8 cellular contexts compared by ENCODE assay signal in genomic region chr6:153129873-153130514, GRCh38. TPM values are rescaled to one million over a fixed set of nuclear protein-coding genes. Genes with fewer than 3 reads are reported as not detected.
A peak's percentile ranks its signal among the peaks of the same experiment; 100 is the strongest.
DNase-seq lines count a peak whose midpoint lies in the region; ATAC-seq and TF ChIP-seq lines count a peak whose summit lies in the region.

No MANE protein-coding gene starts in this region.

- H3K4me1 ChIP-seq in cardiac muscle cell (ENCODE audit: low read depth) (no peaks in the 10 kb centered on the region), gastroesophageal sphincter (peaks cover 0 to 25% (median 12%) of the 10 kb centered on the region in 3 donors), trophoblast cell (ENCODE audit: control insufficient read depth in 1 of 2, insufficient read depth in 2 of 2, low read length in 2 of 2) (peaks cover 9% of the 10 kb centered on the region in 2 experiments)

- H4K91ac ChIP-seq in trophoblast cell (ENCODE audit: low read depth, low read length), result no peak overlapping the region

- intact Hi-C loops in cardiac septum (cut with DNase I), result no loop called here

- no peak overlapping the region for H3K9ac ChIP-seq in trophoblast cell (ENCODE audit: low read length)

- no peak overlapping the region for H4K8ac ChIP-seq in trophoblast cell (ENCODE audit: low read depth, low read length)

- H3K4ac ChIP-seq in trophoblast cell (ENCODE audit: low read depth, low read length), result no peak overlapping the region

- peak; percentile 27 to 33 for DNase-seq in cardiac muscle cell (ENCODE audit: low read depth in 1 of 2, low spot score in 1 of 2)
- no peak for DNase-seq in cardiac septum (ENCODE audit: low spot score)
- DNase-seq in trophoblast cell, result no peak
- no peak for DNase-seq in NCI-H2171 (lab: John Stamatoyannopoulos, UW)

- no peak overlapping the region for H3K27ac ChIP-seq in cardiac muscle cell
- peak overlapping the region in 1 of 4 donors; percentile 81 for H3K27ac ChIP-seq in gastroesophageal sphincter
- H3K27ac ChIP-seq in trophoblast cell (ENCODE audit: low read depth, low read length), result no peak overlapping the region

- H3K23ac ChIP-seq in trophoblast cell (ENCODE audit: low read length), result no peak overlapping the region

- peak overlapping the region; percentile 100 for H3K4me2 ChIP-seq in trophoblast cell (ENCODE audit: low read length)

- no peak overlapping the region for H2AFZ ChIP-seq in trophoblast cell (ENCODE audit: insufficient read depth, low read length, poor library complexity)

- TF ChIP-seq EP300 in gastroesophageal sphincter (IDR thresholded peaks at IDR 0.05), result no peak

- H2AK5ac ChIP-seq in trophoblast cell (ENCODE audit: low read length), result no peak overlapping the region

- peak overlapping the region; percentile 92 for H3K4me3 ChIP-seq in cardiac muscle cell
- H3K4me3 ChIP-seq in WI38 (ENCODE audit: low read depth, low read length), result peak overlapping the region; percentile 72
- H3K4me3 ChIP-seq in gastroesophageal sphincter, result peak overlapping the region; percentile 45 to 67
- H3K4me3 ChIP-seq in trophoblast cell (ENCODE audit: low read depth, low read length), result peak overlapping the region; percentile 77

- TF ChIP-seq POLR2A in gastroesophageal sphincter (IDR thresholded peaks at IDR 0.05), result no peak

- no peak overlapping the region for H2BK120ac ChIP-seq in trophoblast cell (ENCODE audit: insufficient read depth, low read length, poor library complexity)

- no peak for ATAC-seq in gastroesophageal sphincter
- no peak for ATAC-seq in GM21717 (IDR thresholded peaks at IDR 0.05; ENCODE audit: unreplicated experiment)
- no peak for ATAC-seq in GM21390 (IDR thresholded peaks at IDR 0.05; ENCODE audit: unreplicated experiment)

- no peaks in the 10 kb centered on the region for H3K79me1 ChIP-seq in trophoblast cell (ENCODE audit: low read length)

- H3K79me2 ChIP-seq in trophoblast cell (ENCODE audit: control insufficient read depth, insufficient read depth, low read length, poor library complexity), result no peaks in the 10 kb centered on the region

- H3K14ac ChIP-seq in trophoblast cell (ENCODE audit: low read length), result no peak overlapping the region

- H3K36me3 ChIP-seq in cardiac muscle cell, result no peaks in the 10 kb centered on the region
- no peaks in the 10 kb centered on the region for H3K36me3 ChIP-seq in gastroesophageal sphincter
- no peaks in the 10 kb centered on the region for H3K36me3 ChIP-seq in trophoblast cell (ENCODE audit: control insufficient read depth in 1 of 2, insufficient read depth in 2 of 2, low read length in 2 of 2)

- H2BK12ac ChIP-seq in trophoblast cell (ENCODE audit: low read length), result no peak overlapping the region

- 0 to 2% methylated on average over 5 to 31 of the region's 53 CpGs for WGBS in gastroesophageal sphincter (ENCODE audit: low coverage in 1 of 2), 2 donors
- no CpG with 5 or more reads among the region's 53 CpGs for WGBS in trophoblast cell (ENCODE audit: extremely low coverage, insufficient coverage, insufficient read length)

- H3K27me3 ChIP-seq in cardiac muscle cell, result peaks cover 25% of the 10 kb centered on the region
- H3K27me3 ChIP-seq in gastroesophageal sphincter, result peaks cover 43% of the 10 kb centered on the region
- peaks cover 16% of the 10 kb centered on the region for H3K27me3 ChIP-seq in trophoblast cell (ENCODE audit: insufficient read depth, low read length)

- TF ChIP-seq CTCF in cardiac muscle cell (IDR thresholded peaks at IDR 0.05; ENCODE audit: low read depth, low read length), result no peak
- TF ChIP-seq CTCF in WI38 (IDR thresholded peaks at IDR 0.05; ENCODE audit: low read depth, low read length), result no peak
- no peak for TF ChIP-seq CTCF in gastroesophageal sphincter (IDR thresholded peaks at IDR 0.05)

- no peak overlapping the region for H4K12ac ChIP-seq in trophoblast cell (ENCODE audit: low read depth, low read length)

- no peak overlapping the region for H3K18ac ChIP-seq in trophoblast cell (ENCODE audit: low read length)

- H3K9me3 ChIP-seq in cardiac muscle cell (ENCODE audit: low read depth) (no peaks in the 10 kb centered on the region), gastroesophageal sphincter (no peaks in the 10 kb centered on the region), trophoblast cell (ENCODE audit: insufficient read depth, low read depth, low read length) (peaks cover 1% of the 10 kb centered on the region)

- H2BK5ac ChIP-seq in trophoblast cell (ENCODE audit: low read depth, low read length, poor library complexity), result no peak overlapping the region

RNA-seq across cellular contexts. Expression of gene RGS17, which starts 1.1 kb away (rescaled TPM):
- total RNA-seq in cardiac muscle cell (0.15 and 0.74 TPM in 2 replicates), cardiac septum (0.43 TPM), gastroesophageal sphincter (under 1 TPM in 2 of 4 donors, not detected in 2; 0.19 to 0.27 TPM)
- 0.34 and 1.1 TPM in 2 replicates for polyA plus RNA-seq in cardiac muscle cell
- 0.12 and 0.15 TPM in 2 replicates for polyA plus RNA-seq in trophoblast cell (2013)

Comparison
In these comparisons a context has a peak if more than half of its experiments do, and no peak if none do; other contexts are left out.
1. DNase-seq: peak in cardiac muscle cell (2 of 2); none in cardiac septum (single experiment), trophoblast cell (0 of 2) and NCI-H2171 (single experiment).
2. Peak in every context shown above with its lines, with median percentiles within 50 percentile points of each other: H3K4me3 ChIP-seq.